Comparison of ENCODE assay signal across 8 cellular contexts in genomic region chr20:38127011-38127621, GRCh38. TPM values are rescaled to one million over a fixed set of nuclear protein-coding genes. Genes with fewer than 3 reads are reported as not detected.
A peak's percentile ranks its signal among the peaks of the same experiment; 100 is the strongest.
DNase-seq lines count a peak whose midpoint lies in the region; ATAC-seq and TF ChIP-seq lines count a peak whose summit lies in the region.
"Had no signal": no experiment of that assay in that cellular context is flagged by ENCODE, and none has a peak within 500 bp of the region (broad histone marks: within the 10 kb centered on the region; RNA-seq: fewer than 3 reads in every experiment).

No MANE protein-coding gene starts in this region.

- in situ Hi-C loops in astrocyte of the cerebellum (cut with HindIII; ENCODE audit: low sequenced_read_pairs): loop anchor here (5.0 kb wide), 1 partner anchor 55 kb away; no protein-coding TSS in a partner anchor

- ATAC-seq in HG03565 (IDR thresholded peaks at IDR 0.05; ENCODE audit: unreplicated experiment): no peak
- ATAC-seq in HG02763 (IDR thresholded peaks at IDR 0.05; ENCODE audit: unreplicated experiment): no peak
- ATAC-seq: activated CD4-positive, alpha-beta T cell treated with anti-CD3 and anti-CD28 coated beads for 36 hours had no signal

- no peak for TF ChIP-seq CTCF in astrocyte of the cerebellum (IDR thresholded peaks at IDR 0.05; ENCODE audit: low read depth, low read length, missing control alignments)
- no peak for TF ChIP-seq CTCF in type B pancreatic cell (conservative IDR thresholded peaks at IDR 0.05)

- no peak overlapping the region for H3K4me3 Mint-ChIP-seq in type B pancreatic cell
- H3K4me3 Mint-ChIP-seq: activated CD4-positive, alpha-beta T cell treated with anti-CD3 and anti-CD28 coated beads for 36 hours had no signal

- H3K27me3 Mint-ChIP-seq in type B pancreatic cell: peaks cover 5% of the 10 kb centered on the region
- H3K27me3 Mint-ChIP-seq: activated CD4-positive, alpha-beta T cell treated with anti-CD3 and anti-CD28 coated beads for 36 hours had no signal

- no peaks in the 10 kb centered on the region for H3K36me3 Mint-ChIP-seq in type B pancreatic cell

- no peaks in the 10 kb centered on the region for H3K9me3 Mint-ChIP-seq in type B pancreatic cell

- H3K27ac Mint-ChIP-seq in type B pancreatic cell: peak overlapping the region; percentile 24
- H3K27ac Mint-ChIP-seq: activated CD4-positive, alpha-beta T cell treated with anti-CD3 and anti-CD28 coated beads for 36 hours had no signal

- DNase-seq in M059J (ENCODE audit: low read depth) (peak; percentile 96), astrocyte of the cerebellum (ENCODE audit: low read depth) (peak; percentile 55), kidney glomerular epithelial cell (lab: John Stamatoyannopoulos, UW) (peak; percentile 91), type B pancreatic cell (ENCODE audit: extremely low spot score, unreplicated experiment) (no peak)
- no peak for DNase-seq in stimulated activated naive CD4-positive, alpha-beta T cell (lab: John Stamatoyannopoulos, UW)
- DNase-seq: activated CD4-positive, alpha-beta T cell treated with anti-CD3 and anti-CD28 coated beads for 36 hours had no signal

- no peak overlapping the region for H3K4me3 ChIP-seq in astrocyte of the cerebellum (ENCODE audit: low read depth, low read length)

- peaks cover 35% of the 10 kb centered on the region for H3K4me1 Mint-ChIP-seq in type B pancreatic cell (ENCODE audit: unreplicated experiment)

RNA-seq across cellular contexts. Expression of gene TGM2, which starts 38.0 kb away (rescaled TPM):
- 76.6 and 108 TPM in 2 replicates for total RNA-seq in M059J (2014; rRNA removed; shearing (Covaris generic))
- total RNA-seq in type B pancreatic cell (ENCODE audit: low replicate concordance): 28.6 and 31.7 TPM in 2 replicates

Comparison
In these comparisons a context has a peak if more than half of its experiments do, and no peak if none do; other contexts are left out.
1. DNase-seq: peak in M059J (single experiment), astrocyte of the cerebellum (single experiment) and kidney glomerular epithelial cell (single experiment); none in type B pancreatic cell (single experiment) and stimulated activated naive CD4-positive, alpha-beta T cell (0 of 6).